20 cellular contexts compared by ENCODE assay signal in the genomic region with DNA sequence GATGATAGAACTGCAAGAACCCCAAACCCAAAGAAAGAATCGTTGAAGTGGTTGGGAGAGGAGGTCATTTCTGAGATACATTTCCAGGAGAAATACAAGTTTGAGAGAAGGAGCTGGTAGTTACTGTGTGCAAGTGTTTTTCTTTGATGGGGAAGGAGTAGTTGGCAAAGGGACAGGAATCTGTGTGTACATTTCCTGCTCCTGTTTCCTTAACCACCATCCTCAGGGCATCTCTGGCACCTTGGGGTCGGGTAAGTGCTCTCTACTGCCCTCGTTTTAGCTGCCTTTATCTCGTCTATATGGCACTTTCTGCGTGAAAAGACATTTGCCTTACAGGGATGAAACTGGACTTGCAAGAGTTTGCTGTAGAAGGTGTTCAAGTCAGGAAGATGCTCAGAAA. TPM values are rescaled to one million over a fixed set of nuclear protein-coding genes. Genes with fewer than 3 reads are reported as not detected.
DNase-seq lines count a peak whose midpoint lies in the region; ATAC-seq and TF ChIP-seq lines count a peak whose summit lies in the region.
"Had no signal": no experiment of that assay in that cellular context is flagged by ENCODE, and none has a peak within 500 bp of the region (broad histone marks: within the 10 kb centered on the region; RNA-seq: fewer than 3 reads in every experiment).

No MANE protein-coding gene starts in this region.

- no peaks in the 10 kb centered on the region for H3K27me3 Mint-ChIP-seq in CD8-positive, alpha-beta T cell (ENCODE audit: low read depth)
- H3K27me3 Mint-ChIP-seq in activated naive CD8-positive, alpha-beta T cell treated with anti-CD3 and anti-CD28 coated beads, Interleukin-2, amount 50 U/mL, for 24 hours, result no peaks in the 10 kb centered on the region

- CTCF ChIA-PET in CD8-positive, alpha-beta T cell (lab: Charles Lee), result interaction anchor here (0.8 to 2.2 kb wide), 4 partner anchors 23 to 230 kb away, joined by 3 to 6 read pairs (median 4); no protein-coding TSS in a partner anchor

- no peak overlapping the region for H3K4me3 Mint-ChIP-seq in CD8-positive, alpha-beta T cell
- no peak overlapping the region for H3K4me3 Mint-ChIP-seq in activated naive CD8-positive, alpha-beta T cell treated with anti-CD3 and anti-CD28 coated beads, Interleukin-2, amount 50 U/mL, for 24 hours

- no peak for TF ChIP-seq POLR2A in uterus (IDR thresholded peaks at IDR 0.05)

- H3K27ac ChIP-seq in CD8-positive, alpha-beta T cell (ENCODE audit: low read depth, low read length), result no peak overlapping the region
- H3K27ac ChIP-seq in GM23248 (peak overlapping the region; percentile 43; the same call in 1 of the 2 replicates), osteoblast (ENCODE audit: low read depth, low read length) (peak overlapping the region; percentile 50), uterus (no peak overlapping the region)
- H3K27ac ChIP-seq: right lobe of liver, SJCRH30, tibial artery had no signal

- no peak overlapping the region for H3K4me3 ChIP-seq in CD8-positive, alpha-beta T cell (ENCODE audit: low read depth, low read length)
- H3K4me3 ChIP-seq in GM23248 (no peak overlapping the region), osteoblast (ENCODE audit: insufficient read depth, low read length) (no peak overlapping the region), uterus (no peak overlapping the region)
- H3K4me3 ChIP-seq: right lobe of liver, SJCRH30, tibial artery had no signal

- no peak for ATAC-seq in CD8-positive, alpha-beta T cell
- no peak for ATAC-seq in activated naive CD8-positive, alpha-beta T cell treated with anti-CD3 and anti-CD28 coated beads, Interleukin-2, amount 50 U/mL, for 24 hours
- no peak for ATAC-seq in GM18909 (IDR thresholded peaks at IDR 0.05; ENCODE audit: poor library complexity, unreplicated experiment)
- ATAC-seq in GM21576 (IDR thresholded peaks at IDR 0.05; ENCODE audit: unreplicated experiment), result no peak
- ATAC-seq: right lobe of liver had no signal

- TF ChIP-seq CTCF in CD8-positive, alpha-beta T cell (IDR thresholded peaks at IDR 0.05), result no peak
- TF ChIP-seq CTCF in osteoblast (IDR thresholded peaks at IDR 0.05; ENCODE audit: extremely low read depth, low read depth, low read length) (no peak), uterus (IDR thresholded peaks at IDR 0.05) (no peak)

- peaks cover 64% of the 10 kb centered on the region for H3K4me1 ChIP-seq in CD8-positive, alpha-beta T cell (ENCODE audit: insufficient read depth, low read length)
- H3K4me1 ChIP-seq in GM23248 (ENCODE audit: insufficient read depth) (peaks cover 97% of the 10 kb centered on the region), osteoblast (ENCODE audit: insufficient read depth, low read length) (peaks cover 71% of the 10 kb centered on the region), uterus (peaks cover 0 to 6% of the 10 kb centered on the region in 2 donors)
- H3K4me1 ChIP-seq: right lobe of liver had no signal

- intact Hi-C loops in CD8-positive, alpha-beta T cell (cut with DNase I, micrococcal nuclease), result loop anchor here in 1 of 2 experiments (2.0 kb wide), 1 partner anchor 15 kb away; no protein-coding TSS in a partner anchor
- intact Hi-C loops in uterus (cut with DNase I; ENCODE audit: low total_unique reads), result no loop called here

- POLR2A ChIA-PET in CD8-positive, alpha-beta T cell (lab: Charles Lee), result interaction anchor here (0.7 to 3.8 kb wide), 7 partner anchors 10 to 62 kb away, joined by 3 to 18 read pairs (median 3); a partner anchor contains a TSS

- H3K4me1 Mint-ChIP-seq in CD8-positive, alpha-beta T cell (ENCODE audit: low read depth), result peaks cover 86% of the 10 kb centered on the region
- H3K4me1 Mint-ChIP-seq in activated naive CD8-positive, alpha-beta T cell treated with anti-CD3 and anti-CD28 coated beads, Interleukin-2, amount 50 U/mL, for 24 hours, result peaks cover 77% of the 10 kb centered on the region

- H3K9ac ChIP-seq in GM23248, result no peak overlapping the region

- no peaks in the 10 kb centered on the region for H3K9me2 ChIP-seq in GM23248 (ENCODE audit: insufficient read depth)

- peaks cover 22% of the 10 kb centered on the region for H3K36me3 ChIP-seq in CD8-positive, alpha-beta T cell (ENCODE audit: insufficient read depth, low read length)
- H3K36me3 ChIP-seq in GM23248 (ENCODE audit: low read depth) (peaks cover 77% of the 10 kb centered on the region), osteoblast (ENCODE audit: insufficient read depth, low read length) (peaks cover 73% of the 10 kb centered on the region), uterus (no peaks in the 10 kb centered on the region)
- H3K36me3 ChIP-seq: right lobe of liver had no signal

- H3K79me2 ChIP-seq in GM23248 (ENCODE audit: insufficient read depth), result peaks cover 72% of the 10 kb centered on the region
- peaks cover 73% of the 10 kb centered on the region for H3K79me2 ChIP-seq in osteoblast (ENCODE audit: insufficient read depth, low read length)

- no peaks in the 10 kb centered on the region for H3K9me3 ChIP-seq in CD8-positive, alpha-beta T cell (ENCODE audit: low read length)
- no peaks in the 10 kb centered on the region for H3K9me3 ChIP-seq in GM23248 (ENCODE audit: low read depth)
- H3K9me3 ChIP-seq in osteoblast (ENCODE audit: low read depth, low read length), result no peaks in the 10 kb centered on the region
- no peaks in the 10 kb centered on the region for H3K9me3 ChIP-seq in uterus
- H3K9me3 ChIP-seq: right lobe of liver, tibial artery had no signal

- no peak overlapping the region for H2AFZ ChIP-seq in GM23248
- no peak overlapping the region for H2AFZ ChIP-seq in osteoblast (ENCODE audit: low read length)

- 94 to 95% methylated on average over 5 of the region's 5 CpGs for WGBS in GM23248 (ENCODE audit: low coverage in 1 of 2, low lambda C conversion rate in 2 of 2, missing lambda C conversion rate in 2 of 2), 2 experiments

- peaks cover 9% of the 10 kb centered on the region for H3K9me3 Mint-ChIP-seq in CD8-positive, alpha-beta T cell
- H3K9me3 Mint-ChIP-seq in activated naive CD8-positive, alpha-beta T cell treated with anti-CD3 and anti-CD28 coated beads, Interleukin-2, amount 50 U/mL, for 24 hours, result no peaks in the 10 kb centered on the region

- no peaks in the 10 kb centered on the region for H3K27me3 ChIP-seq in CD8-positive, alpha-beta T cell (ENCODE audit: insufficient read depth, low read length)
- H3K27me3 ChIP-seq in GM23248 (replicated peaks; ENCODE audit: insufficient read depth) (no peaks in the 10 kb centered on the region), osteoblast (ENCODE audit: insufficient read depth, low read length) (no peaks in the 10 kb centered on the region), uterus (no peaks in the 10 kb centered on the region)
- H3K27me3 ChIP-seq: right lobe of liver, SJCRH30, tibial artery had no signal

- no peak overlapping the region for H3K4me2 ChIP-seq in GM23248 (ENCODE audit: unreplicated experiment)
- no peak overlapping the region for H3K4me2 ChIP-seq in osteoblast (ENCODE audit: insufficient read depth, low read length)

- in situ Hi-C loops in GM23248 (cut with MboI), result loop anchor here (10.0 kb wide), 1 partner anchor 229 kb away; no protein-coding TSS in a partner anchor

- peak overlapping the region; percentile 75 for H3K27ac Mint-ChIP-seq in CD8-positive, alpha-beta T cell
- H3K27ac Mint-ChIP-seq in activated naive CD8-positive, alpha-beta T cell treated with anti-CD3 and anti-CD28 coated beads, Interleukin-2, amount 50 U/mL, for 24 hours, result peak overlapping the region; percentile 41

- peaks cover 77% of the 10 kb centered on the region for H3K36me3 Mint-ChIP-seq in CD8-positive, alpha-beta T cell
- H3K36me3 Mint-ChIP-seq in activated naive CD8-positive, alpha-beta T cell treated with anti-CD3 and anti-CD28 coated beads, Interleukin-2, amount 50 U/mL, for 24 hours (ENCODE audit: low read depth), result peaks cover 74% of the 10 kb centered on the region

- peaks cover 96% of the 10 kb centered on the region for H3F3A ChIP-seq in GM23248 (ENCODE audit: insufficient read depth)

- H4K20me1 ChIP-seq in GM23248 (ENCODE audit: insufficient read depth), result no peaks in the 10 kb centered on the region
- peaks cover 26% of the 10 kb centered on the region for H4K20me1 ChIP-seq in osteoblast (ENCODE audit: insufficient read depth, low read length)

- DNase-seq in CD8-positive, alpha-beta T cell, result no peak
- DNase-seq in GM23248, result no peak
- no peak for DNase-seq in activated naive CD8-positive, alpha-beta T cell treated with anti-CD3 and anti-CD28 coated beads, Interleukin-2, amount 50 U/mL, for 24 hours
- peak; percentile 55 for DNase-seq in osteoblast (ENCODE audit: insufficient read length, low spot score, missing footprints)
- DNase-seq in uterus, result no peak
- DNase-seq: activated CD4-positive, CD25-positive, alpha-beta regulatory T cell; activated effector memory CD4-positive, alpha-beta T cell treated with Interleukin-2 at 50 U/mL for 16 hours; caudate nucleus; DMS 273 treated with DMSO at 0.1 percent for 48 hours; glutamatergic neuron; NCI-H2171 treated with DMSO at 0.1 percent for 48 hours; NCI-H748 treated with DMSO at 0.1 percent for 48 hours; nucleus accumbens; right lobe of liver; SJCRH30; stimulated activated naive CD4-positive, alpha-beta T cell; T-helper 9 cell; tibial artery had no signal

RNA-seq across cellular contexts. Expression of a gene that starts 27.3 kb away (rescaled TPM):
- 10 to 100 TPM; 27.4 to 28.1 TPM for total RNA-seq in CD8-positive, alpha-beta T cell
- total RNA-seq in GM23248 (2014; rRNA removed; shearing (Covaris generic)), result 144 and 166 TPM in 2 replicates
- polyA plus RNA-seq in GM23248 (2016; fragmentation: Nextera tagmentation; extraction: Ambion mirVana), result 289 and 295 TPM in 2 replicates
- total RNA-seq in osteoblast (121 and 136 TPM in 2 replicates), uterus (10 to 100 TPM; 24.7 to 93.0 (median 57.3) TPM)

Comparison
In these comparisons a context has a peak if more than half of its experiments do, and no peak if none do; other contexts are left out.
1. H3K27ac ChIP-seq: peak in GM23248 (single experiment) and osteoblast (single experiment); none in CD8-positive, alpha-beta T cell (single experiment) and uterus (0 of 2).